Comparison of ENCODE assay signal across 18 cellular contexts in genomic region chr7:100209493-100209892, GRCh38. TPM values are rescaled to one million over a fixed set of nuclear protein-coding genes. Genes with fewer than 3 reads are reported as not detected.
DNase-seq lines count a peak whose midpoint lies in the region; ATAC-seq and TF ChIP-seq lines count a peak whose summit lies in the region.
"Had no signal": no experiment of that assay in that cellular context is flagged by ENCODE, and none has a peak within 500 bp of the region (broad histone marks: within the 10 kb centered on the region; RNA-seq: fewer than 3 reads in every experiment).

No MANE protein-coding gene starts in this region.

- no peak for DNase-seq in stimulated activated naive CD8-positive, alpha-beta T cell treated with anti-CD3 and anti-CD28 coated beads, Interleukin-15, Interleukin-2, amounts not matched to agents 100 U/mL and 50 U/mL, for 24 hours
- DNase-seq in activated CD4-positive, alpha-beta memory T cell treated with anti-CD3 and anti-CD28 coated beads, Interleukin-2, amount 10 ng/mL, durations not matched to agents 7 days and 5 days: no peak
- DNase-seq in glutamatergic neuron: no peak
- DNase-seq in NCI-H146 treated with DMSO at 0.1 percent for 48 hours (lab: John Stamatoyannopoulos, UW; ENCODE audit: unreplicated experiment): no peak
- DNase-seq in heart left ventricle: no peak
- DNase-seq: activated CD8-positive, alpha-beta memory T cell treated with anti-CD3 and anti-CD28 coated beads for 24 hours; effector CD8-positive, alpha-beta T cell; heart right ventricle; mammary epithelial cell; NCI-H1436; NCI-H510A; retina had no signal

- H3K27me3 Mint-ChIP-seq in stimulated activated naive CD8-positive, alpha-beta T cell treated with anti-CD3 and anti-CD28 coated beads, Interleukin-15, Interleukin-2, amounts not matched to agents 100 ng/mL and 50 ng/mL, for 24 hours: no peaks in the 10 kb centered on the region
- no peaks in the 10 kb centered on the region for H3K27me3 Mint-ChIP-seq in activated CD4-positive, alpha-beta memory T cell treated with anti-CD3 and anti-CD28 coated beads, Interleukin-2, amount 10 ng/mL, durations not matched to agents 7 days and 5 days
- peaks cover 20% of the 10 kb centered on the region for H3K27me3 Mint-ChIP-seq in glutamatergic neuron (ENCODE audit: unreplicated experiment)

- H3K4me3 ChIP-seq in heart left ventricle: no peak overlapping the region
- H3K4me3 ChIP-seq: heart right ventricle, neural progenitor cell had no signal

- no peak for ATAC-seq in stimulated activated naive CD8-positive, alpha-beta T cell treated with anti-CD3 and anti-CD28 coated beads, Interleukin-15, Interleukin-2, amounts not matched to agents 100 U/mL and 50 U/mL, for 24 hours
- no peak for ATAC-seq in HG03432 (IDR thresholded peaks at IDR 0.05; ENCODE audit: unreplicated experiment)
- no peak for ATAC-seq in HG02852 (IDR thresholded peaks at IDR 0.05; ENCODE audit: unreplicated experiment)
- no peak for ATAC-seq in heart left ventricle
- ATAC-seq: heart right ventricle had no signal

- intact Hi-C loops in heart left ventricle (cut with DNase I): no loop called here

- H3K4me1 Mint-ChIP-seq in stimulated activated naive CD8-positive, alpha-beta T cell treated with anti-CD3 and anti-CD28 coated beads, Interleukin-15, Interleukin-2, amounts not matched to agents 100 ng/mL and 50 ng/mL, for 24 hours (ENCODE audit: low read depth): peaks cover 56% of the 10 kb centered on the region
- H3K4me1 Mint-ChIP-seq in activated CD4-positive, alpha-beta memory T cell treated with anti-CD3 and anti-CD28 coated beads, Interleukin-2, amount 10 ng/mL, durations not matched to agents 7 days and 5 days: peaks cover 46% of the 10 kb centered on the region
- H3K4me1 Mint-ChIP-seq in glutamatergic neuron (ENCODE audit: low read depth, unreplicated experiment): no peaks in the 10 kb centered on the region

- H3K36me3 ChIP-seq in heart left ventricle: no peaks in the 10 kb centered on the region
- H3K36me3 ChIP-seq: heart right ventricle, neural progenitor cell had no signal

- no peaks in the 10 kb centered on the region for H3K36me3 Mint-ChIP-seq in stimulated activated naive CD8-positive, alpha-beta T cell treated with anti-CD3 and anti-CD28 coated beads, Interleukin-15, Interleukin-2, amounts not matched to agents 100 ng/mL and 50 ng/mL, for 24 hours (ENCODE audit: low read depth)
- H3K36me3 Mint-ChIP-seq in activated CD4-positive, alpha-beta memory T cell treated with anti-CD3 and anti-CD28 coated beads, Interleukin-2, amount 10 ng/mL, durations not matched to agents 7 days and 5 days (ENCODE audit: low read depth): peaks cover 18% of the 10 kb centered on the region
- no peaks in the 10 kb centered on the region for H3K36me3 Mint-ChIP-seq in glutamatergic neuron (ENCODE audit: unreplicated experiment)

- POLR2A ChIA-PET in activated CD4-positive, alpha-beta memory T cell treated with anti-CD3 and anti-CD28 coated beads, Interleukin-2, amount 10 ng/mL, durations not matched to agents 7 days and 5 days (lab: Charles Lee): interaction anchor here (1.0 to 4.4 kb wide), 7 partner anchors 10 to 221 kb away, joined by 3 to 35 read pairs (median 6); partner anchors contain the start of gene PVRIG

- H3K4me3 Mint-ChIP-seq in stimulated activated naive CD8-positive, alpha-beta T cell treated with anti-CD3 and anti-CD28 coated beads, Interleukin-15, Interleukin-2, amounts not matched to agents 100 ng/mL and 50 ng/mL, for 24 hours: peak overlapping the region; percentile 64
- no peak overlapping the region for H3K4me3 Mint-ChIP-seq in activated CD4-positive, alpha-beta memory T cell treated with anti-CD3 and anti-CD28 coated beads, Interleukin-2, amount 10 ng/mL, durations not matched to agents 7 days and 5 days
- H3K4me3 Mint-ChIP-seq in glutamatergic neuron (ENCODE audit: unreplicated experiment): peak overlapping the region; percentile 0
- H3K4me3 Mint-ChIP-seq: neural progenitor cell had no signal

- H3K4me1 ChIP-seq in heart left ventricle: no peaks in the 10 kb centered on the region
- H3K4me1 ChIP-seq: heart right ventricle had no signal

- H3K9me3 ChIP-seq in heart left ventricle: no peaks in the 10 kb centered on the region
- H3K9me3 ChIP-seq: heart right ventricle had no signal

- peak overlapping the region; percentile 65 for H3K27ac Mint-ChIP-seq in stimulated activated naive CD8-positive, alpha-beta T cell treated with anti-CD3 and anti-CD28 coated beads, Interleukin-15, Interleukin-2, amounts not matched to agents 100 ng/mL and 50 ng/mL, for 24 hours
- H3K27ac Mint-ChIP-seq in activated CD4-positive, alpha-beta memory T cell treated with anti-CD3 and anti-CD28 coated beads, Interleukin-2, amount 10 ng/mL, durations not matched to agents 7 days and 5 days: peak overlapping the region; percentile 9
- no peak overlapping the region for H3K27ac Mint-ChIP-seq in glutamatergic neuron (ENCODE audit: unreplicated experiment)
- H3K27ac Mint-ChIP-seq: neural progenitor cell had no signal

- CTCF ChIA-PET in activated CD4-positive, alpha-beta memory T cell treated with anti-CD3 and anti-CD28 coated beads, Interleukin-2, amount 10 ng/mL, durations not matched to agents 7 days and 5 days (lab: Charles Lee): interaction anchor here (0.8 to 4.4 kb wide), 8 partner anchors 9 to 79 kb away, joined by 3 to 31 read pairs (median 4); partner anchors contain the start of gene LAMTOR4

- WGBS in heart left ventricle, 4 donors: 41 to 62% (median 61%) methylated on average over 6 of the region's 6 CpGs

- no peaks in the 10 kb centered on the region for H3K9me3 Mint-ChIP-seq in stimulated activated naive CD8-positive, alpha-beta T cell treated with anti-CD3 and anti-CD28 coated beads, Interleukin-15, Interleukin-2, amounts not matched to agents 100 ng/mL and 50 ng/mL, for 24 hours
- no peaks in the 10 kb centered on the region for H3K9me3 Mint-ChIP-seq in activated CD4-positive, alpha-beta memory T cell treated with anti-CD3 and anti-CD28 coated beads, Interleukin-2, amount 10 ng/mL, durations not matched to agents 7 days and 5 days
- peaks cover 8% of the 10 kb centered on the region for H3K9me3 Mint-ChIP-seq in glutamatergic neuron (ENCODE audit: unreplicated experiment)
- H3K9me3 Mint-ChIP-seq: neural progenitor cell had no signal

- H3K27me3 ChIP-seq in heart left ventricle: peaks cover 0 to 7% (median 0%) of the 10 kb centered on the region in 9 donors

- no peak overlapping the region for H3K27ac ChIP-seq in heart left ventricle
- H3K27ac ChIP-seq: heart right ventricle, neural progenitor cell had no signal

- TF ChIP-seq POLR2A in heart left ventricle (IDR thresholded peaks at IDR 0.05): no peak

- no peak for TF ChIP-seq CTCF in glutamatergic neuron (IDR thresholded peaks at IDR 0.05; ENCODE audit: partially characterized antibody, unreplicated experiment)
- TF ChIP-seq CTCF in heart left ventricle (IDR thresholded peaks at IDR 0.05): no peak

RNA-seq across cellular contexts. Expression of gene PVRIG, which starts 10.3 kb away (rescaled TPM):
- 10 to 100 TPM; 70.5 to 71.8 TPM for total RNA-seq in activated CD4-positive, alpha-beta memory T cell treated with anti-CD3 and anti-CD28 coated beads, Interleukin-2, amount 10 ng/mL, durations not matched to agents 7 days and 5 days
- not detected for total RNA-seq in glutamatergic neuron (ENCODE audit: unreplicated experiment)
- 1 to 10 TPM in 1 of 9 donors, under 1 TPM in 2, not detected in 6; 0.63 to 2.7 (median 0.97) TPM for total RNA-seq in heart left ventricle
- polyA plus RNA-seq in heart left ventricle: under 1 TPM; 0.08 to 0.11 TPM
- total RNA-seq: fibroblast of lung, mammary epithelial cell, SK-MEL-5 had no signal
- polyA plus RNA-seq: fibroblast of lung, mammary epithelial cell had no signal

RNA-seq across cellular contexts. Expression of gene STAG3, which starts 31.8 kb away (rescaled TPM):
- 10 to 100 TPM; 12.9 to 13.1 TPM for total RNA-seq in activated CD4-positive, alpha-beta memory T cell treated with anti-CD3 and anti-CD28 coated beads, Interleukin-2, amount 10 ng/mL, durations not matched to agents 7 days and 5 days
- total RNA-seq in glutamatergic neuron (ENCODE audit: unreplicated experiment) (1.1 TPM), heart left ventricle (1 to 10 TPM in 2 of 9 donors, under 1 TPM in 6, not detected in 1; 0.09 to 1.3 (median 0.58) TPM)
- under 1 TPM; 0.11 to 0.88 TPM for polyA plus RNA-seq in heart left ventricle

RNA-seq across cellular contexts. Expression of gene GPC2, which starts 32.3 kb away (rescaled TPM):
- 1 to 10 TPM; 3.8 to 4.8 TPM for total RNA-seq in activated CD4-positive, alpha-beta memory T cell treated with anti-CD3 and anti-CD28 coated beads, Interleukin-2, amount 10 ng/mL, durations not matched to agents 7 days and 5 days
- 530 TPM for total RNA-seq in glutamatergic neuron (ENCODE audit: unreplicated experiment)
- 1 to 10 TPM in 2 of 9 donors, under 1 TPM in 5, not detected in 2; 0.27 to 1.1 (median 0.50) TPM for total RNA-seq in heart left ventricle
- under 1 TPM; 0.50 to 0.76 TPM for polyA plus RNA-seq in heart left ventricle

RNA-seq across cellular contexts. Expression of gene GAL3ST4, which starts 41.1 kb away (rescaled TPM):
- total RNA-seq in activated CD4-positive, alpha-beta memory T cell treated with anti-CD3 and anti-CD28 coated beads, Interleukin-2, amount 10 ng/mL, durations not matched to agents 7 days and 5 days: 1 to 10 TPM; 2.4 to 2.7 TPM
- 30.9 TPM for total RNA-seq in glutamatergic neuron (ENCODE audit: unreplicated experiment)
- 1 to 10 TPM in 7 of 9 donors, under 1 TPM in 2; 0.67 to 9.0 (median 1.6) TPM for total RNA-seq in heart left ventricle
- 1 to 10 TPM in 1 of 2 donors, under 1 TPM in 1; 0.80 to 1.3 TPM for polyA plus RNA-seq in heart left ventricle

RNA-seq across cellular contexts. Expression of gene TRAPPC14, which starts 51.0 kb away (rescaled TPM):
- total RNA-seq in activated CD4-positive, alpha-beta memory T cell treated with anti-CD3 and anti-CD28 coated beads, Interleukin-2, amount 10 ng/mL, durations not matched to agents 7 days and 5 days: 10 to 100 TPM; 37.8 to 41.2 TPM
- total RNA-seq in glutamatergic neuron (ENCODE audit: unreplicated experiment): 42.4 TPM
- total RNA-seq in heart left ventricle: 10 to 100 TPM in 2 of 9 donors, 1 to 10 TPM in 7; 4.0 to 14.9 (median 7.4) TPM
- polyA plus RNA-seq in heart left ventricle: 1 to 10 TPM; 6.2 to 9.2 TPM

Comparison
In these comparisons a context has a peak if more than half of its experiments do, and no peak if none do; other contexts are left out.
1. RNA of gene PVRIG, which starts 10.3 kb away (total RNA-seq): 70.5 to 71.8 TPM in activated CD4-positive, alpha-beta memory T cell treated with anti-CD3 and anti-CD28 coated beads, Interleukin-2, amount 10 ng/mL, durations not matched to agents 7 days and 5 days; not detected in glutamatergic neuron (single experiment) and 0.63 to 2.7 TPM in heart left ventricle; every median in the first group is over 10 times any median in the second.
2. RNA of gene GPC2, which starts 32.3 kb away (total RNA-seq): 530 TPM in glutamatergic neuron (single experiment); 3.8 to 4.8 TPM in activated CD4-positive, alpha-beta memory T cell treated with anti-CD3 and anti-CD28 coated beads, Interleukin-2, amount 10 ng/mL, durations not matched to agents 7 days and 5 days and 0.27 to 1.1 TPM in heart left ventricle; every median in the first group is over 10 times any median in the second.